In the genomic region with DNA sequence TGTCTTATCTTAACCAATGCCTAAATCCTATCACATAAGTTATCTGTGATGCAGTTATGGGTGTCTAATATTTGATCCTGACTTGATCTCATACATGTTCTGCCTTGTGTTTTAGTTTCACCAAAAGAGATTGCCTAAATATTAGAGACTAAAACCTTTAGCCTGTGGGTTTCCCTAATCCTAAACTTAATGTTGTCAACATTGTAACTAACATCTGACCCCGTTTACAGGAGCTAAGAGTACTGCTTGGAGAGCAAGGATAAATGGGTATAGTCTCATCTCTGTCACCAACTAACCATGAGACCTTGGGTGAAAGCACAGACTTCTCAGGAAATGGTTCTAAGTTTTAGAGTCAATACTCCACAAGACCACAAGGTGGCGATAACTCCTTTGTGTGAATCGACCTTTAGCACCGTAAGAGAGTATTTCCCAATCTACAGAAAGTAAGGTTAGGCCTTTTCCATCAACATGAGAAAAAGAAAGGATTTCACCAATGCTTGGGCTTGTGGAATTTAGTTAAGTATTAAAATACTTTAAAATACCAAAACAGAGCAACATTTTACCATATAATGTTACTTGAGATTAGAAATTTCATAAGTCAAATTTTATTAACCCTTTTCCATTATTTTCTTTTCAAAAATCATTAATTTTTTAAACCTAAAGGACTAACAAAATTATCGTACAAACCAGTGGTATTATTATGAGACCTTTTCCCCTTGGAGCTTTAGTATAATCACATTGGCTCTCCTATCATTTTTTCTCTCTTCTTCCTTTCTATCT, we compare ENCODE assay signal across 8 cellular contexts.
DNase-seq lines count a peak whose midpoint lies in the region; ATAC-seq and TF ChIP-seq lines count a peak whose summit lies in the region.

No MANE protein-coding gene starts in this region.

- POLR2A ChIA-PET in activated B cell treated with CpG ODN at 0.5 μM for 24 hours (lab: Charles Lee), result no interaction called here

- intact Hi-C loops in activated B cell treated with CpG ODN at 0.5 μM for 24 hours (cut with micrococcal nuclease), result loop anchor here (1.0 to 5.0 kb wide), 4 partner anchors 171 to 967 kb away; no protein-coding TSS in a partner anchor

- H3K27ac Mint-ChIP-seq in activated B cell treated with CpG ODN at 0.5 μM for 24 hours, result no peak overlapping the region

- H3K4me3 Mint-ChIP-seq in activated B cell treated with CpG ODN at 0.5 μM for 24 hours, result no peak overlapping the region

- DNase-seq in D341Med (ENCODE audit: low spot score) (peak; percentile 49), NCI-H2227 (lab: John Stamatoyannopoulos, UW; ENCODE audit: unreplicated experiment) (peak; percentile 87), activated B cell treated with CpG ODN at 0.5 μM for 24 hours (no peak), fibroblast of the conjunctiva (ENCODE audit: low read depth) (peak; percentile 65)

- H3K27me3 ChIP-seq in neutrophil, result no peaks in the 10 kb centered on the region

- H3K4me1 ChIP-seq in neutrophil (ENCODE audit: control insufficient read depth in 1 of 2, insufficient read depth in 1 of 2, low read depth in 1 of 2, low read length in 1 of 2), result peaks cover 7 to 16% of the 10 kb centered on the region in 2 experiments

- no peaks in the 10 kb centered on the region for H3K36me3 Mint-ChIP-seq in activated B cell treated with CpG ODN at 0.5 μM for 24 hours (ENCODE audit: low read depth)

- no peaks in the 10 kb centered on the region for H3K4me1 Mint-ChIP-seq in activated B cell treated with CpG ODN at 0.5 μM for 24 hours

- H3K27me3 Mint-ChIP-seq in activated B cell treated with CpG ODN at 0.5 μM for 24 hours, result no peaks in the 10 kb centered on the region

- H3K9me3 Mint-ChIP-seq in activated B cell treated with CpG ODN at 0.5 μM for 24 hours, result no peaks in the 10 kb centered on the region

- no peaks in the 10 kb centered on the region for H3K9me3 ChIP-seq in neutrophil

- H3K27ac ChIP-seq in neutrophil, result no peak overlapping the region

- peak; percentile 79 for ATAC-seq in GM18873 (IDR thresholded peaks at IDR 0.05; ENCODE audit: low FRiP score, unreplicated experiment)
- ATAC-seq in HG03108 (IDR thresholded peaks at IDR 0.05; ENCODE audit: unreplicated experiment), result peak; percentile 94
- peak; percentile 73 for ATAC-seq in activated B cell treated with CpG ODN at 0.5 μM for 24 hours (ENCODE audit: low read depth)
- no peak for ATAC-seq in GM19467 (IDR thresholded peaks at IDR 0.05; ENCODE audit: unreplicated experiment)

- no peak overlapping the region for H3K4me3 ChIP-seq in neutrophil (ENCODE audit: low read depth in 1 of 2, low read length in 1 of 2)

- CTCF ChIA-PET in activated B cell treated with CpG ODN at 0.5 μM for 24 hours (lab: Charles Lee), result interaction anchor here (1.0 to 4.7 kb wide), 8 partner anchors 9 to 180 kb away, joined by 3 to 19 read pairs (median 3); no protein-coding TSS in a partner anchor

- H3K36me3 ChIP-seq in neutrophil, result no peaks in the 10 kb centered on the region

- TF ChIP-seq CTCF in activated B cell treated with CpG ODN at 0.5 μM for 24 hours (IDR thresholded peaks at IDR 0.05) (no peak), neutrophil (IDR thresholded peaks at IDR 0.05) (peak; percentile 89)
